ENCODE assay signal across 11 cellular contexts in genomic region chr6:53746442-53747103, GRCh38. TPM values are rescaled to one million over a fixed set of nuclear protein-coding genes. Genes with fewer than 3 reads are reported as not detected.
DNase-seq lines count a peak whose midpoint lies in the region; ATAC-seq and TF ChIP-seq lines count a peak whose summit lies in the region.
"Had no signal": no experiment of that assay in that cellular context is flagged by ENCODE, and none has a peak within 500 bp of the region (broad histone marks: within the 10 kb centered on the region; RNA-seq: fewer than 3 reads in every experiment).

No MANE protein-coding gene starts in this region.

- peaks cover 13% of the 10 kb centered on the region for H3K4me1 Mint-ChIP-seq in type B pancreatic cell (ENCODE audit: unreplicated experiment)

- peak overlapping the region; percentile 62 for H3K27ac Mint-ChIP-seq in type B pancreatic cell

- H3K4me3 ChIP-seq in epithelial cell of esophagus (ENCODE audit: low read length), result no peak overlapping the region
- H3K4me3 ChIP-seq: SJSA1 had no signal

- peak; percentile 28 for DNase-seq in SHP77 treated with DMSO at 0.1 percent for 48 hours (lab: John Stamatoyannopoulos, UW)
- DNase-seq in SHP77 (lab: John Stamatoyannopoulos, UW), result no peak
- peak; percentile 72 for DNase-seq in NCI-H345 (lab: John Stamatoyannopoulos, UW)
- DNase-seq in epithelial cell of esophagus (ENCODE audit: low read depth), result peak; percentile 96
- DNase-seq in type B pancreatic cell (ENCODE audit: extremely low spot score, unreplicated experiment), result no peak
- no peak for DNase-seq in iPS-NIHi7 (ENCODE audit: extremely low spot score)
- DNase-seq: activated gamma-delta T cell treated with Interleukin-2 at 50 U/mL for 16 hours, NCI-H524 had no signal

- H3K4me3 Mint-ChIP-seq in type B pancreatic cell, result peak overlapping the region; percentile 62

- TF ChIP-seq CTCF in epithelial cell of esophagus (IDR thresholded peaks at IDR 0.05; ENCODE audit: insufficient read depth, low read depth, low read length, missing control alignments), result no peak
- TF ChIP-seq CTCF in type B pancreatic cell (conservative IDR thresholded peaks at IDR 0.05), result no peak

- no peaks in the 10 kb centered on the region for H3K9me3 Mint-ChIP-seq in type B pancreatic cell

- ATAC-seq in HG03439 (IDR thresholded peaks at IDR 0.05; ENCODE audit: unreplicated experiment), result no peak
- no peak for ATAC-seq in HG02571 (IDR thresholded peaks at IDR 0.05; ENCODE audit: unreplicated experiment)

- H3K36me3 Mint-ChIP-seq in type B pancreatic cell, result peaks cover 15% of the 10 kb centered on the region

- H3K27me3 Mint-ChIP-seq in type B pancreatic cell, result no peaks in the 10 kb centered on the region

RNA-seq across cellular contexts. Expression of gene LRRC1, which starts 48.2 kb away (rescaled TPM):
- total RNA-seq in type B pancreatic cell (ENCODE audit: low replicate concordance), result 28.9 and 60.0 TPM in 2 replicates

Comparison
In these comparisons a context has a peak if more than half of its experiments do, and no peak if none do; other contexts are left out.
1. DNase-seq: peak in SHP77 treated with DMSO at 0.1 percent for 48 hours (single experiment), NCI-H345 (single experiment) and epithelial cell of esophagus (single experiment); none in SHP77 (0 of 2), type B pancreatic cell (single experiment) and iPS-NIHi7 (single experiment).